In the genomic region with DNA sequence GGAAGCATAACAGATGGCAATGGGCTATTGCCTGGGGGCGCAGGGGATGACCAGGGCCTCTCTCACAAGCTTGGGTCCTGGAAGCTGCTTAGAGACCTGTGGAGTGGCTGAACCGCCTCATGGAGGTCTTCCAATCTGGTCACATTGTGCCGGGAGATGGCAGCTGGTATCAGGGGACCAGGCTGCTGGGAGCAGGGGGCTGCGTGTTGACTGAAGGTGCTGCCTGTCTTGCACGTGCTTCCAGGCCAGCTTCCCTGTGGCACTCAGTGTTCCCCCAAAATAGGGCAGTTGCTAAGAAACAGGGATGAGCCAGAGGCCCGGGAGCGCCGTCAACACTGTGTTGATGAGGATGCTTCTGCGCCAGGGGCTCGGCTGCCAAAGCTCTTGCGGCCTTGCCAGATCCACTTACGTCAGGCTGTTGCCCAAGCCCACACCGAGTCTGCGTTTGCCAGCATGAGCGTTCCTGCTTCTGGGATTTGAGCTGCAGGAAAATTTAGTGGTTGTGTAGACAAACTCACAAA, we compare ENCODE assay signal across 9 cellular contexts. TPM values are rescaled to one million over a fixed set of nuclear protein-coding genes. Genes with fewer than 3 reads are reported as not detected.
DNase-seq lines count a peak whose midpoint lies in the region; ATAC-seq and TF ChIP-seq lines count a peak whose summit lies in the region.
"Had no signal": no experiment of that assay in that cellular context is flagged by ENCODE, and none has a peak within 500 bp of the region (broad histone marks: within the 10 kb centered on the region; RNA-seq: fewer than 3 reads in every experiment).

No MANE protein-coding gene starts in this region.

- ATAC-seq in GM18868 (IDR thresholded peaks at IDR 0.05; ENCODE audit: unreplicated experiment) (no peak), GM21528 (IDR thresholded peaks at IDR 0.05; ENCODE audit: low FRiP score, unreplicated experiment) (no peak)

- no peak for TF ChIP-seq CTCF in right atrium auricular region (IDR thresholded peaks at IDR 0.05)

- peak overlapping the region; percentile 85 for H3K9ac ChIP-seq in skeletal muscle satellite cell (ENCODE audit: low read depth, low read length)

- H3K27ac ChIP-seq in right atrium auricular region: peak overlapping the region; percentile 82 to 91
- H3K27ac ChIP-seq: SK-N-MC had no signal

- H3K9me3 ChIP-seq in right atrium auricular region: no peaks in the 10 kb centered on the region
- H3K9me3 ChIP-seq in skeletal muscle satellite cell (replicated peaks; ENCODE audit: low read length): no peaks in the 10 kb centered on the region

- no peaks in the 10 kb centered on the region for H3K27me3 ChIP-seq in right atrium auricular region
- no peaks in the 10 kb centered on the region for H3K27me3 ChIP-seq in skeletal muscle satellite cell (ENCODE audit: control insufficient read depth, insufficient read depth, low read length)
- no peaks in the 10 kb centered on the region for H3K27me3 ChIP-seq in H7 (ENCODE audit: control insufficient read depth, insufficient read depth, low read length)

- H3K4me2 ChIP-seq in skeletal muscle satellite cell (ENCODE audit: low read length): peak overlapping the region; percentile 51

- H3K36me3 ChIP-seq in right atrium auricular region: no peaks in the 10 kb centered on the region
- H3K36me3 ChIP-seq in skeletal muscle satellite cell (ENCODE audit: insufficient read depth, low read length): peaks cover 45% of the 10 kb centered on the region
- no peaks in the 10 kb centered on the region for H3K36me3 ChIP-seq in H7 (replicated peaks; ENCODE audit: control insufficient read depth, insufficient read depth, low read length)

- peaks cover 0 to 64% of the 10 kb centered on the region in 2 donors for H3K4me1 ChIP-seq in right atrium auricular region
- peaks cover 62% of the 10 kb centered on the region for H3K4me1 ChIP-seq in skeletal muscle satellite cell (ENCODE audit: control insufficient read depth, insufficient read depth, low read length)

- DNase-seq in GM04503 (ENCODE audit: low read depth) (peak; percentile 94), astrocyte of the hippocampus (ENCODE audit: low read depth, low spot score) (peak; percentile 96), right atrium auricular region (ENCODE audit: low spot score) (peak; percentile 97), H7 (no peak), OCI-M1 (lab: John Stamatoyannopoulos, UW) (no peak)

- H3K4me3 ChIP-seq in right atrium auricular region: no peak overlapping the region
- peak overlapping the region; percentile 29 for H3K4me3 ChIP-seq in skeletal muscle satellite cell (ENCODE audit: low read length)
- H3K4me3 ChIP-seq in H7 (ENCODE audit: insufficient read depth, low read depth, low read length): no peak overlapping the region
- H3K4me3 ChIP-seq: SK-N-MC had no signal

RNA-seq across cellular contexts. Expression of gene ELK3, which starts 39.8 kb away (rescaled TPM):
- total RNA-seq in right atrium auricular region: 10 to 100 TPM; 15.1 to 16.3 TPM
- 46.6 and 58.5 TPM in 2 replicates for total RNA-seq in skeletal muscle satellite cell (2012; rRNA removed)
- total RNA-seq in H7 (2014; rRNA removed; shearing (Covaris generic)): 23.8 and 27.6 TPM in 2 replicates

Comparison
In these comparisons a context has a peak if more than half of its experiments do, and no peak if none do; other contexts are left out.
1. DNase-seq: peak in GM04503 (single experiment), astrocyte of the hippocampus (single experiment) and right atrium auricular region (single experiment); none in H7 (single experiment) and OCI-M1 (single experiment).